ENCODE assay signal across 24 cellular contexts in the genomic region with DNA sequence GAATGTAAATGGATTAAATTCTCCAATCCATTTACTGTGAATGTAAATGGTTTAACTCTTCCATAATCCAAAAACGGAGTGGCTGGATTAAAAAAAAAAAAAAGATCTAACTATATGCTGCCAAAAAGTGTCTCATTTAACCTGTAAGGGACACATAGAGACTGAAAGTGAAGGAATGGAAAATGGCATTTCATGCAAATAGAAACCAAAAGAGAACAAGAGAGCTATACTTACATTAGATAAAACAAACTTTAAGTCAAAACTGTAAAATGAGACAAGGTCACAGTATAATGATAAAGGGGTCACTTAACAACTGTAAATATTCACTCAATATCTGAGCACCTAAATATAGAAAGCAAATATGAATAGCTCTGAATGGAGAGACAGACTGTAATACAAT.
"Had no signal": no experiment of that assay in that cellular context is flagged by ENCODE, and none has a peak within 500 bp of the region (broad histone marks: within the 10 kb centered on the region; RNA-seq: fewer than 3 reads in every experiment).

No MANE protein-coding gene starts in this region.

- DNase-seq: activated CD4-positive, alpha-beta T cell treated with anti-CD3 and anti-CD28 coated beads, Interleukin-2, amount 10 ng/mL, durations not matched to agents 7 days and 5 days; activated CD8-positive, alpha-beta memory T cell treated with anti-CD3 and anti-CD28 coated beads, Interleukin-2, amount 50 U/mL, for 48 hours; activated gamma-delta T cell treated with Interleukin-2 at 50 U/mL for 16 hours; activated T-cell treated with anti-CD3 and anti-CD28 coated beads, Interleukin-2, amount 50 U/mL, for 48 hours; adrenal gland; central memory CD4-positive, alpha-beta T cell; dermis blood vessel endothelial cell; esophagus squamous epithelium; gastrocnemius medialis; hippocampal formation; kidney glomerular epithelial cell; left lung; naive B cell; posterior cingulate gyrus; right lobe of liver; stimulated activated CD4-positive, alpha-beta T cell treated with anti-CD3 and anti-CD28 coated beads, Interleukin-1b, Interleukin-23, amount 100 ng/mL, for 48 hours; T-cell; T-helper 9 cell; transverse colon had no signal

- H3K4me1 ChIP-seq: adrenal gland, ascending aorta, esophagus squamous epithelium, gastrocnemius medialis, left lung, neural progenitor cell, right lobe of liver, transverse colon had no signal

- H3K27me3 ChIP-seq: adrenal gland, ascending aorta, esophagus squamous epithelium, gastrocnemius medialis, left lung, neural progenitor cell, right lobe of liver, transverse colon had no signal

- H3K27ac ChIP-seq: adrenal gland, ascending aorta, esophagus squamous epithelium, gastrocnemius medialis, left lung, neural progenitor cell, right lobe of liver, skin epidermis, transverse colon had no signal

- H2AFZ ChIP-seq: neural progenitor cell had no signal

- H3K4me3 Mint-ChIP-seq: activated CD4-positive, alpha-beta T cell treated with anti-CD3 and anti-CD28 coated beads, Interleukin-2, amount 10 ng/mL, durations not matched to agents 7 days and 5 days; naive B cell; neural progenitor cell had no signal

- H3K27ac Mint-ChIP-seq: activated CD4-positive, alpha-beta T cell treated with anti-CD3 and anti-CD28 coated beads, Interleukin-2, amount 10 ng/mL, durations not matched to agents 7 days and 5 days; neural progenitor cell had no signal

- H3K9me3 ChIP-seq: right lobe of liver had no signal

- ATAC-seq: gastrocnemius medialis, left lung, right lobe of liver, SK-N-SH treated with all-trans-retinoic acid at 6 μM for 48 hours, T-cell had no signal

- H3K4me2 ChIP-seq: neural progenitor cell had no signal

- H3K4me1 Mint-ChIP-seq: naive B cell, neural progenitor cell had no signal

- H3K9ac ChIP-seq: neural progenitor cell had no signal

- H3K4me3 ChIP-seq: adrenal gland, ascending aorta, esophagus squamous epithelium, gastrocnemius medialis, left lung, lung, neural progenitor cell, right lobe of liver, skin epidermis, transverse colon had no signal

- H3K27me3 Mint-ChIP-seq: activated CD4-positive, alpha-beta T cell treated with anti-CD3 and anti-CD28 coated beads, Interleukin-2, amount 10 ng/mL, durations not matched to agents 7 days and 5 days; naive B cell; T-cell had no signal
